Comparison of ENCODE assay signal across 26 cellular contexts in the genomic region with DNA sequence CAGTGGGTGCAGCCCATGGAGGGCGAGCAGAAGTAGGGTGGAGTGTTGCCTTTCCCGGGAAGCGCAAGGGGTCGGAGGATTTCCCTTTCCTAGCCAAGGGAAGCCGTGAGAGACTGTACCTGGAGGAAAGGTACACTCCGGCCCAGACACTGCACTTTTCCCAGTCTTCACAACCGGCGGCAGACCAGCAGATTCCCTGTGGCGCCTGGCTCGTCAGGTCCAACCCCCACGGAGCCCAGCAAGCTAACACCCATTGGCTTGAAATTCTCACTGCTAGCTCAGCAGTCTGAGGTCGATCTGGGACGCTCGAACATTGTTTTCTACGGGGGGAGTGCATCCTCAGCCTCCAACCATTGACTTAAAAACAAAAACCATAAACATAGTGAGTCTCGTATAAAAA. TPM values are rescaled to one million over a fixed set of nuclear protein-coding genes. Genes with fewer than 3 reads are reported as not detected.
"Had no signal": no experiment of that assay in that cellular context is flagged by ENCODE, and none has a peak within 500 bp of the region (broad histone marks: within the 10 kb centered on the region; RNA-seq: fewer than 3 reads in every experiment).

No MANE protein-coding gene starts in this region.

- H3K9me3 ChIP-seq: gastrocnemius medialis, mucosa of descending colon, psoas muscle, thyroid gland had no signal

- H3K4me3 ChIP-seq: gastrocnemius medialis, hepatocyte, lung, mucosa of descending colon, neural progenitor cell, psoas muscle, sigmoid colon, thyroid gland had no signal

- DNase-seq: cortex of kidney; effector memory CD8-positive, alpha-beta T cell; foreskin fibroblast; gastrocnemius medialis; head of caudate nucleus; kidney; naive thymus-derived CD4-positive, alpha-beta T cell; psoas muscle; right cardiac atrium; sigmoid colon; stimulated activated CD4-positive, alpha-beta T cell treated with anti-CD3 and anti-CD28 coated beads, Interleukin-2, amount 100 ng/mL, for 24 hours; stimulated activated CD4-positive, alpha-beta T cell treated with anti-CD3 and anti-CD28 coated beads, Interleukin-4, amount 100 ng/mL, for 4 hours; stimulated activated naive CD4-positive, alpha-beta T cell; stimulated activated naive CD8-positive, alpha-beta T cell treated with anti-CD3 and anti-CD28 coated beads, Interleukin-15, amount 100 ng/mL, for 72 hours; thyroid gland had no signal

- H3K4me1 ChIP-seq: gastrocnemius medialis, neural progenitor cell, psoas muscle, sigmoid colon, thyroid gland had no signal

- H3K9ac ChIP-seq: neural progenitor cell had no signal

- H3K4me1 Mint-ChIP-seq: mesothelial cell of epicardium, nephron, neural progenitor cell had no signal

- H3K4me3 Mint-ChIP-seq: effector memory CD8-positive, alpha-beta T cell; memory B cell; mesothelial cell of epicardium; naive thymus-derived CD4-positive, alpha-beta T cell; nephron; neural progenitor cell; stimulated activated naive CD8-positive, alpha-beta T cell treated with anti-CD3 and anti-CD28 coated beads, Interleukin-15, amount 100 ng/mL, for 72 hours; type B pancreatic cell had no signal

- H3K27me3 Mint-ChIP-seq: effector memory CD8-positive, alpha-beta T cell; memory B cell; naive thymus-derived CD4-positive, alpha-beta T cell; stimulated activated naive CD8-positive, alpha-beta T cell treated with anti-CD3 and anti-CD28 coated beads, Interleukin-15, amount 100 ng/mL, for 72 hours; type B pancreatic cell had no signal

- ATAC-seq: effector memory CD8-positive, alpha-beta T cell; esophagus mucosa; gastrocnemius medialis; left lobe of liver; naive thymus-derived CD4-positive, alpha-beta T cell; psoas muscle; right cardiac atrium; stimulated activated naive CD8-positive, alpha-beta T cell treated with anti-CD3 and anti-CD28 coated beads, Interleukin-15, amount 100 ng/mL, for 72 hours had no signal

- H3K27ac Mint-ChIP-seq: effector memory CD8-positive, alpha-beta T cell; memory B cell; mesothelial cell of epicardium; nephron; neural progenitor cell; stimulated activated naive CD8-positive, alpha-beta T cell treated with anti-CD3 and anti-CD28 coated beads, Interleukin-15, amount 100 ng/mL, for 72 hours; type B pancreatic cell had no signal

- H3K27me3 ChIP-seq: gastrocnemius medialis, hepatocyte, neural progenitor cell, sigmoid colon, thyroid gland had no signal

- H3K27ac ChIP-seq: epithelial cell of prostate, gastrocnemius medialis, hepatocyte, neural progenitor cell, psoas muscle, sigmoid colon, thyroid gland had no signal

RNA-seq across cellular contexts. Expression of gene CCNB2, which starts 26.5 kb away (rescaled TPM):
- polyA plus RNA-seq: naive thymus-derived CD4-positive, alpha-beta T cell had no signal
